In the genomic region with DNA sequence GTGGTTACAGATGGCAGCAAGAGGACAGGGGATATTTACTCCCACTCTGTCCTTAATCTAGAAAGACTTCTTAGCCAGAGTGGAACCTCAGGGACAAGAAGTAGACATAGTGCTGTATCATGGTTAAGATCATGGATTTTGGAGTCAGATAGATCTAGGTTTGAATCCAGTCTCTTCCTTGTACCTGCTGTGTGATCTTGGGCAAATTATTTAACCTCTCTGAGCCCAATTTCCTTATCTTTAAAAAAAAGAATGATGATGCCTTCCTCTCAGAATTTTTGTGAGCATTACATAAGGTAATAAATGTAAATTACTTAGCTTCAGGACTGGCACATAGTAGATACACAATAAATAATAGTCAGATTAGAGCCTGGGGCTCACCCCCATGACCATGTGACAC, we compare ENCODE assay signal across 35 cellular contexts.
DNase-seq lines count a peak whose midpoint lies in the region; ATAC-seq, FAIRE-seq and TF ChIP-seq lines count a peak whose summit lies in the region.
"Had no signal": no experiment of that assay in that cellular context is flagged by ENCODE, and none has a peak within 500 bp of the region (broad histone marks: within the 10 kb centered on the region; RNA-seq: fewer than 3 reads in every experiment).

No MANE protein-coding gene starts in this region.

- H2AFZ ChIP-seq in K562 (ENCODE audit: low read depth, low read length), result no peak overlapping the region

- TF ChIP-seq EP300 in K562 (IDR thresholded peaks at IDR 0.05; ENCODE audit: low read length), result no peak

- no peaks in the 10 kb centered on the region for H3K9me3 ChIP-seq in HEK293 (ENCODE audit: control insufficient read depth, insufficient read depth, low read depth, low read length)
- H3K9me3 ChIP-seq in K562 (replicated peaks; ENCODE audit: control insufficient read depth, insufficient read depth, low read depth, low read length), result no peaks in the 10 kb centered on the region
- H3K9me3 ChIP-seq: A549; BE2C; BLaER1; BLaER1 treated with 17β-estradiol and CSF1 and Interleukin-3, amounts not matched to agents 10 nM and 100 nM; Caco-2 had no signal

- no peaks in the 10 kb centered on the region for H3K9me1 ChIP-seq in K562 (ENCODE audit: control insufficient read depth, insufficient read depth, low read length)

- H3K9me3 Mint-ChIP-seq in neural crest cell, result no peaks in the 10 kb centered on the region
- H3K9me3 Mint-ChIP-seq: CD4-positive, alpha-beta T cell; CD8-positive, alpha-beta memory T cell; CD8-positive, alpha-beta T cell had no signal

- H3K36me3 ChIP-seq in HEK293 (ENCODE audit: control insufficient read depth in 2 of 2, insufficient read depth in 1 of 2, low read length in 2 of 2) (no peaks in the 10 kb centered on the region), K562 (ENCODE audit: control insufficient read depth, insufficient read depth, low read length) (no peaks in the 10 kb centered on the region)
- H3K36me3 ChIP-seq: BE2C; BLaER1; BLaER1 treated with 17β-estradiol and CSF1 and Interleukin-3, amounts not matched to agents 10 nM and 100 nM had no signal

- no peak overlapping the region for H3K4me3 ChIP-seq in HEK293 (ENCODE audit: low read depth, low read length)
- H3K4me3 ChIP-seq in K562, result no peak overlapping the region
- H3K4me3 ChIP-seq: A549; BLaER1; BLaER1 treated with 17β-estradiol and CSF1 and Interleukin-3, amounts not matched to agents 10 nM and 100 nM had no signal

- FAIRE-seq in K562 (lab: Jason Lieb, UNC), result no peak
- FAIRE-seq: A204.1, A549, D721Med had no signal

- H3K4me3 Mint-ChIP-seq in neural crest cell, result no peak overlapping the region
- H3K4me3 Mint-ChIP-seq: B cell; CD14-positive monocyte; CD4-positive, alpha-beta memory T cell; CD4-positive, alpha-beta T cell; CD4-positive, CD25-positive, alpha-beta regulatory T cell; CD8-positive, alpha-beta memory T cell; CD8-positive, alpha-beta T cell had no signal

- H3K4me2 ChIP-seq in K562 (ENCODE audit: insufficient read depth, low read length), result no peak overlapping the region
- H3K4me2 ChIP-seq: A549; BLaER1; BLaER1 treated with 17β-estradiol and CSF1 and Interleukin-3, amounts not matched to agents 10 nM and 100 nM had no signal

- no peak for TF ChIP-seq CTCF in HEK293 (tag by site-specific recombination; IDR thresholded peaks at IDR 0.05)
- no peak for TF ChIP-seq CTCF in K562 (IDR thresholded peaks at IDR 0.05 in 2 of 3, conservative IDR thresholded peaks at IDR 0.05 in 1 of 3; ENCODE audit: insufficient read depth in 2 of 3, low read depth in 1 of 3, low read length in 3 of 3)
- no peak for TF ChIP-seq CTCF in neural crest cell (conservative IDR thresholded peaks at IDR 0.05)

- H3K27me3 ChIP-seq in K562 (ENCODE audit: control insufficient read depth in 2 of 2, insufficient read depth in 2 of 2, low read length in 2 of 2), result peaks cover 55 to 71% of the 10 kb centered on the region in 2 experiments
- H3K27me3 ChIP-seq: BE2C; BLaER1; BLaER1 treated with 17β-estradiol and CSF1 and Interleukin-3, amounts not matched to agents 10 nM and 100 nM had no signal

- no peak for TF ChIP-seq RAD21 in K562 (CRISPR knock-in tag; conservative IDR thresholded peaks at IDR 0.05 in 1 of 2, IDR thresholded peaks at IDR 0.05 in 1 of 2)

- CTCF ChIA-PET in HEK293 (lab: Yijun Ruan, JAX), result no interaction called here
- CTCF ChIA-PET in K562 (lab: Yijun Ruan, JAX; ENCODE audit: low intra/inter-chr PET ratio), result no interaction called here

- ATAC-seq in K562 (no peak), GM18858 (IDR thresholded peaks at IDR 0.05; ENCODE audit: unreplicated experiment) (no peak)
- ATAC-seq: A549; CD8-positive, alpha-beta T cell had no signal

- TF ChIP-seq POLR2A in K562 (conservative IDR thresholded peaks at IDR 0.05), result no peak

- POLR2A ChIA-PET in HEK293 (lab: Yijun Ruan, JAX) (no interaction called here), K562 (lab: Yijun Ruan, JAX) (no interaction called here)

- no peak overlapping the region for H3K9ac ChIP-seq in K562 (ENCODE audit: insufficient read depth in 1 of 2, low read depth in 2 of 2, low read length in 2 of 2)
- H3K9ac ChIP-seq: BLaER1; BLaER1 treated with 17β-estradiol and CSF1 and Interleukin-3, amounts not matched to agents 10 nM and 100 nM had no signal

- in situ Hi-C loops in K562 (cut with MboI), result no loop called here

- H3K79me2 ChIP-seq in K562 (ENCODE audit: control insufficient read depth, insufficient read depth, low read length), result no peaks in the 10 kb centered on the region

- H3K27ac ChIP-seq in HEK293 (ENCODE audit: extremely low read depth, low read depth, low read length), result no peak overlapping the region
- no peak overlapping the region for H3K27ac ChIP-seq in K562 (ENCODE audit: extremely low read depth, low read depth, low read length)
- H3K27ac ChIP-seq: 22Rv1; A549; BLaER1; BLaER1 treated with 17β-estradiol and CSF1 and Interleukin-3, amounts not matched to agents 10 nM and 100 nM; C4-2B had no signal

- peaks cover 31% of the 10 kb centered on the region for H3K27me3 Mint-ChIP-seq in neural crest cell (ENCODE audit: low read depth)

- H3K4me1 Mint-ChIP-seq in neural crest cell, result peaks cover 11% of the 10 kb centered on the region
- H3K4me1 Mint-ChIP-seq: B cell; CD14-positive monocyte; CD4-positive, alpha-beta memory T cell; CD4-positive, CD25-positive, alpha-beta regulatory T cell; CD8-positive, alpha-beta memory T cell had no signal

- no peak for DNase-seq in K562 (ENCODE audit: extremely low read depth in 1 of 4, low spot score in 3 of 4)
- DNase-seq in neural crest cell (ENCODE audit: low read depth, low spot score), result no peak
- DNase-seq in NCI-H2081 (lab: John Stamatoyannopoulos, UW), result no peak
- no peak for DNase-seq in putamen (ENCODE audit: low spot score)
- DNase-seq: 8988T; ACHN; AML-193; BE2C; C1 segment of cervical spinal cord; Caco-2; Calu3; CD4-positive, alpha-beta memory T cell; CD4-positive, alpha-beta T cell; CD4-positive, CD25-positive, alpha-beta regulatory T cell; CD8-positive, alpha-beta memory T cell; CD8-positive, alpha-beta T cell; COR-L47; DMS 273 treated with DMSO at 0.1 percent for 48 hours; DMS153; DMS53; DMS79; DMS79 treated with DMSO at 0.1 percent for 48 hours; DND-41; EL had no signal

- H4K20me1 ChIP-seq in K562 (replicated peaks; ENCODE audit: control insufficient read depth, insufficient read depth, low read length), result peaks cover 9% of the 10 kb centered on the region
- H4K20me1 ChIP-seq: BLaER1; BLaER1 treated with 17β-estradiol and CSF1 and Interleukin-3, amounts not matched to agents 10 nM and 100 nM had no signal

- H3K4me1 ChIP-seq in HEK293 (ENCODE audit: control insufficient read depth, insufficient read depth, low read length), result no peaks in the 10 kb centered on the region
- H3K4me1 ChIP-seq in K562 (replicated peaks in 1 of 2; ENCODE audit: control insufficient read depth in 2 of 2, insufficient read depth in 2 of 2, low read length in 2 of 2), result peaks cover 0 to 9% of the 10 kb centered on the region in 2 experiments; a peak in 2 of 5 replicates
- H3K4me1 ChIP-seq: A549, BE2C, Caco-2 had no signal

- H3K36me3 Mint-ChIP-seq in neural crest cell (ENCODE audit: low read depth), result no peaks in the 10 kb centered on the region
- H3K36me3 Mint-ChIP-seq: CD14-positive monocyte; CD4-positive, alpha-beta memory T cell; CD4-positive, CD25-positive, alpha-beta regulatory T cell; CD8-positive, alpha-beta memory T cell; CD8-positive, alpha-beta T cell had no signal

- intact Hi-C loops in K562 (cut with micrococcal nuclease), result no loop called here

- H3K27ac Mint-ChIP-seq in neural crest cell (ENCODE audit: unreplicated experiment), result peak overlapping the region; percentile 27
- H3K27ac Mint-ChIP-seq: B cell; CD14-positive monocyte; CD4-positive, alpha-beta memory T cell; CD4-positive, alpha-beta T cell; CD4-positive, CD25-positive, alpha-beta regulatory T cell; CD8-positive, alpha-beta memory T cell; CD8-positive, alpha-beta T cell had no signal

- no TSS peak for BruUV-seq in K562 (replicated peaks; lab: Mats Ljungman, UMichigan)

TF ChIP-seq in HEK293, 187 proteins besides CTCF, POLR2A, EP300 and RAD21:
- TF ChIP-seq ZNF768 (tag by site-specific recombination; IDR thresholded peaks at IDR 0.05), result 0 out of 2 replicates have a peak, but pooled peaks have one; percentile 44
- TF ChIP-seq ZNF501 (tag by site-specific recombination; IDR thresholded peaks at IDR 0.05), result no peak

TF ChIP-seq in K562, 482 proteins besides CTCF, POLR2A, EP300 and RAD21:
- TF ChIP-seq RBM25 (IDR thresholded peaks at IDR 0.05; ENCODE audit: low read depth, low read length, severe bottlenecking) (peak; percentile 82), PHF8 (IDR thresholded peaks at IDR 0.05; ENCODE audit: borderline replicate concordance, low read length) (no peak), ARNT (IDR thresholded peaks at IDR 0.05) (no peak), ADNP (tag; IDR thresholded peaks at IDR 0.05) (peak; percentile 37; the same call in 1 of the 2 replicates), BCOR (IDR thresholded peaks at IDR 0.05) (0 out of 2 replicates have a peak, but pooled peaks have one; percentile 27), ZNF766 (CRISPR knock-in tag; conservative IDR thresholded peaks at IDR 0.05) (no peak), ZBTB8A (IDR thresholded peaks at IDR 0.05; ENCODE audit: partially characterized antibody) (no peak), EHMT2 (IDR thresholded peaks at IDR 0.05) (no peak), GATAD2B (IDR thresholded peaks at IDR 0.05; ENCODE audit: borderline replicate concordance) (no peak), ZFP36 (IDR thresholded peaks at IDR 0.05; ENCODE audit: low read depth, low read length, partially characterized antibody) (peak; percentile 57)
